In genomic region chr19:1417681-1418493, GRCh38 we compare ENCODE assay signal across 15 cellular contexts. TPM values are rescaled to one million over a fixed set of nuclear protein-coding genes. Genes with fewer than 3 reads are reported as not detected.
DNase-seq lines count a peak whose midpoint lies in the region; ATAC-seq and TF ChIP-seq lines count a peak whose summit lies in the region.
"Had no signal": no experiment of that assay in that cellular context is flagged by ENCODE, and none has a peak within 500 bp of the region (broad histone marks: within the 10 kb centered on the region; RNA-seq: fewer than 3 reads in every experiment).

No MANE protein-coding gene starts in this region.

- peaks cover 45% of the 10 kb centered on the region for H3K36me3 ChIP-seq in CD8-positive, alpha-beta T cell (ENCODE audit: insufficient read depth, low read length)
- peaks cover 0 to 53% of the 10 kb centered on the region in 2 donors for H3K36me3 ChIP-seq in psoas muscle (ENCODE audit: insufficient read depth in 1 of 2, low read depth in 1 of 2)

- CTCF ChIA-PET in CD8-positive, alpha-beta T cell (lab: Charles Lee) = interaction anchor here (1.0 kb wide), 1 partner anchor 15 kb away, joined by 3 read pairs; no protein-coding TSS in a partner anchor
- CTCF ChIA-PET in activated naive CD4-positive, alpha-beta T cell treated with anti-CD3 and anti-CD28 coated beads for 36 hours (lab: Charles Lee) = no interaction called here

- H3K4me3 Mint-ChIP-seq in CD8-positive, alpha-beta T cell = no peak overlapping the region
- H3K4me3 Mint-ChIP-seq in activated T-helper 17 cell treated with anti-CD3 and anti-CD28 coated beads, Interleukin-2, amount 50 U/mL, for 72 hours = peak overlapping the region; percentile 5
- peak overlapping the region; percentile 60 for H3K4me3 Mint-ChIP-seq in glutamatergic neuron (ENCODE audit: unreplicated experiment)
- no peak overlapping the region for H3K4me3 Mint-ChIP-seq in activated naive CD4-positive, alpha-beta T cell treated with anti-CD3 and anti-CD28 coated beads for 36 hours

- peaks cover 65% of the 10 kb centered on the region for H3K36me3 Mint-ChIP-seq in CD8-positive, alpha-beta T cell
- H3K36me3 Mint-ChIP-seq in activated T-helper 17 cell treated with anti-CD3 and anti-CD28 coated beads, Interleukin-2, amount 50 U/mL, for 72 hours (ENCODE audit: low read depth) = peaks cover 89% of the 10 kb centered on the region
- H3K36me3 Mint-ChIP-seq in glutamatergic neuron (ENCODE audit: unreplicated experiment) = no peaks in the 10 kb centered on the region
- H3K36me3 Mint-ChIP-seq in activated naive CD4-positive, alpha-beta T cell treated with anti-CD3 and anti-CD28 coated beads for 36 hours (ENCODE audit: low read depth) = peaks cover 29% of the 10 kb centered on the region

- WGBS in psoas muscle, 3 donors = 69 to 82% (median 71%) methylated on average over 30 of the region's 30 CpGs

- no peak overlapping the region for H3K4me3 ChIP-seq in CD8-positive, alpha-beta T cell (ENCODE audit: low read depth, low read length)
- no peak overlapping the region for H3K4me3 ChIP-seq in psoas muscle
- H3K4me3 ChIP-seq: BLaER1, GM23248, transverse colon had no signal

- H3K4me1 ChIP-seq in CD8-positive, alpha-beta T cell (ENCODE audit: insufficient read depth, low read length) = peaks cover 41% of the 10 kb centered on the region
- H3K4me1 ChIP-seq in psoas muscle = peaks cover 58% of the 10 kb centered on the region

- no peak overlapping the region for H3K27ac ChIP-seq in CD8-positive, alpha-beta T cell (ENCODE audit: low read depth, low read length)
- peak overlapping the region; percentile 85 for H3K27ac ChIP-seq in psoas muscle
- H3K27ac ChIP-seq: BLaER1, foreskin keratinocyte, KMS-11 had no signal

- ATAC-seq in CD8-positive, alpha-beta T cell = no peak
- ATAC-seq in activated T-helper 17 cell treated with anti-CD3 and anti-CD28 coated beads, Interleukin-2, amount 50 U/mL, for 72 hours (replicated peaks) = no peak
- ATAC-seq in psoas muscle = no peak
- no peak for ATAC-seq in HG03097 (IDR thresholded peaks at IDR 0.05; ENCODE audit: low FRiP score, unreplicated experiment)
- no peak for ATAC-seq in GM21529 (IDR thresholded peaks at IDR 0.05; ENCODE audit: unreplicated experiment)
- ATAC-seq: foreskin keratinocyte had no signal

- no peaks in the 10 kb centered on the region for H3K27me3 Mint-ChIP-seq in CD8-positive, alpha-beta T cell (ENCODE audit: low read depth)
- H3K27me3 Mint-ChIP-seq in activated T-helper 17 cell treated with anti-CD3 and anti-CD28 coated beads, Interleukin-2, amount 50 U/mL, for 72 hours = no peaks in the 10 kb centered on the region
- peaks cover 6% of the 10 kb centered on the region for H3K27me3 Mint-ChIP-seq in glutamatergic neuron (ENCODE audit: unreplicated experiment)
- H3K27me3 Mint-ChIP-seq in activated naive CD4-positive, alpha-beta T cell treated with anti-CD3 and anti-CD28 coated beads for 36 hours (ENCODE audit: low read depth) = no peaks in the 10 kb centered on the region

- no peak for DNase-seq in CD8-positive, alpha-beta T cell
- DNase-seq in glutamatergic neuron (no peak), psoas muscle (no peak), NCI-H2227 treated with DMSO at 0.1 percent for 48 hours (lab: John Stamatoyannopoulos, UW) (no peak)
- no peak for DNase-seq in activated naive CD4-positive, alpha-beta T cell treated with anti-CD3 and anti-CD28 coated beads for 36 hours
- DNase-seq: activated CD8-positive, alpha-beta memory T cell treated with anti-CD3 and anti-CD28 coated beads, Interleukin-2, amount 50 U/mL, for 48 hours; foreskin keratinocyte; GM23248; occipital lobe; transverse colon had no signal

- H3K4me1 Mint-ChIP-seq in CD8-positive, alpha-beta T cell (ENCODE audit: low read depth) = peaks cover 48% of the 10 kb centered on the region
- H3K4me1 Mint-ChIP-seq in activated T-helper 17 cell treated with anti-CD3 and anti-CD28 coated beads, Interleukin-2, amount 50 U/mL, for 72 hours = peaks cover 16% of the 10 kb centered on the region
- peaks cover 19% of the 10 kb centered on the region for H3K4me1 Mint-ChIP-seq in glutamatergic neuron (ENCODE audit: low read depth, unreplicated experiment)
- peaks cover 38% of the 10 kb centered on the region for H3K4me1 Mint-ChIP-seq in activated naive CD4-positive, alpha-beta T cell treated with anti-CD3 and anti-CD28 coated beads for 36 hours (ENCODE audit: low read depth)

- POLR2A ChIA-PET in CD8-positive, alpha-beta T cell (lab: Charles Lee) = interaction anchor here (1.3 kb wide), 1 partner anchor 9 kb away, joined by 3 read pairs; no protein-coding TSS in a partner anchor

- intact Hi-C loops in CD8-positive, alpha-beta T cell (cut with DNase I, micrococcal nuclease) = loop anchor here in 1 of 2 experiments (2.0 kb wide), 1 partner anchor 19 kb away; no protein-coding TSS in a partner anchor
- intact Hi-C loops in psoas muscle (cut with DNase I) = loop anchor here in 1 of 2 donors (10.0 kb wide), 1 partner anchor 143 kb away; the partner anchor contains the start of gene FAM174C
- intact Hi-C loops in activated naive CD4-positive, alpha-beta T cell treated with anti-CD3 and anti-CD28 coated beads for 36 hours (cut with micrococcal nuclease) = no loop called here

- no peaks in the 10 kb centered on the region for H3K27me3 ChIP-seq in CD8-positive, alpha-beta T cell (ENCODE audit: insufficient read depth, low read length)
- H3K27me3 ChIP-seq in psoas muscle (ENCODE audit: insufficient read depth in 3 of 3, low read length in 2 of 3) = no peaks in the 10 kb centered on the region
- H3K27me3 ChIP-seq: BLaER1, foreskin keratinocyte, transverse colon had no signal

- H3K9me3 ChIP-seq in CD8-positive, alpha-beta T cell (ENCODE audit: low read length) = no peaks in the 10 kb centered on the region
- no peaks in the 10 kb centered on the region for H3K9me3 ChIP-seq in psoas muscle
- H3K9me3 ChIP-seq: BLaER1, transverse colon had no signal

- TF ChIP-seq CTCF in CD8-positive, alpha-beta T cell (IDR thresholded peaks at IDR 0.05) = no peak
- TF ChIP-seq CTCF in glutamatergic neuron (IDR thresholded peaks at IDR 0.05; ENCODE audit: partially characterized antibody, unreplicated experiment) (no peak), psoas muscle (IDR thresholded peaks at IDR 0.05) (no peak)

- H3K27ac Mint-ChIP-seq in CD8-positive, alpha-beta T cell = peak overlapping the region; percentile 66
- H3K27ac Mint-ChIP-seq in activated T-helper 17 cell treated with anti-CD3 and anti-CD28 coated beads, Interleukin-2, amount 50 U/mL, for 72 hours = no peak overlapping the region
- H3K27ac Mint-ChIP-seq in glutamatergic neuron (ENCODE audit: unreplicated experiment) = peak overlapping the region; percentile 72
- no peak overlapping the region for H3K27ac Mint-ChIP-seq in activated naive CD4-positive, alpha-beta T cell treated with anti-CD3 and anti-CD28 coated beads for 36 hours

- H3K9me3 Mint-ChIP-seq in CD8-positive, alpha-beta T cell = no peaks in the 10 kb centered on the region
- no peaks in the 10 kb centered on the region for H3K9me3 Mint-ChIP-seq in activated T-helper 17 cell treated with anti-CD3 and anti-CD28 coated beads, Interleukin-2, amount 50 U/mL, for 72 hours
- peaks cover 12% of the 10 kb centered on the region for H3K9me3 Mint-ChIP-seq in glutamatergic neuron (ENCODE audit: unreplicated experiment)
- no peaks in the 10 kb centered on the region for H3K9me3 Mint-ChIP-seq in activated naive CD4-positive, alpha-beta T cell treated with anti-CD3 and anti-CD28 coated beads for 36 hours

RNA-seq across cellular contexts. Expression of gene DAZAP1, which starts 10.5 kb away (rescaled TPM):
- 100 to 1,000 TPM; 140 to 144 TPM for total RNA-seq in CD8-positive, alpha-beta T cell
- 100 to 1,000 TPM; 161 to 271 TPM for total RNA-seq in activated T-helper 17 cell treated with anti-CD3 and anti-CD28 coated beads, Interleukin-2, amount 50 U/mL, for 72 hours
- total RNA-seq in glutamatergic neuron (ENCODE audit: unreplicated experiment) (135 TPM), psoas muscle (100 to 1,000 TPM in 1 of 4 donors, 10 to 100 TPM in 3; 59.9 to 122 (median 86.9) TPM)
- 100 to 1,000 TPM in 1 of 3 donors, 10 to 100 TPM in 2; 68.9 to 103 (median 94.1) TPM for polyA plus RNA-seq in psoas muscle
- 100 to 1,000 TPM; 253 to 265 TPM for total RNA-seq in activated naive CD4-positive, alpha-beta T cell treated with anti-CD3 and anti-CD28 coated beads for 36 hours

RNA-seq across cellular contexts. Expression of gene GAMT, which starts 16.5 kb away (rescaled TPM):
- 10 to 100 TPM in 1 of 2 experiments, 1 to 10 TPM in 1; 9.5 to 11.4 TPM for total RNA-seq in CD8-positive, alpha-beta T cell
- 10 to 100 TPM in 1 of 2 donors, 1 to 10 TPM in 1; 4.9 to 11.2 TPM for total RNA-seq in activated T-helper 17 cell treated with anti-CD3 and anti-CD28 coated beads, Interleukin-2, amount 50 U/mL, for 72 hours
- total RNA-seq in glutamatergic neuron (ENCODE audit: unreplicated experiment) (17.9 TPM), psoas muscle (100 to 1,000 TPM; 227 to 339 (median 232) TPM)
- 100 to 1,000 TPM; 162 to 464 (median 351) TPM for polyA plus RNA-seq in psoas muscle
- 10 to 100 TPM; 23.5 to 25.0 TPM for total RNA-seq in activated naive CD4-positive, alpha-beta T cell treated with anti-CD3 and anti-CD28 coated beads for 36 hours

RNA-seq across cellular contexts. Expression of gene RPS15, which starts 20.3 kb away (rescaled TPM):
- total RNA-seq in CD8-positive, alpha-beta T cell = 1,000 to 10,000 TPM; 2,066 to 2,071 TPM
- total RNA-seq in activated T-helper 17 cell treated with anti-CD3 and anti-CD28 coated beads, Interleukin-2, amount 50 U/mL, for 72 hours = 1,000 to 10,000 TPM; 1,611 to 1,688 TPM
- total RNA-seq in glutamatergic neuron (ENCODE audit: unreplicated experiment) (603 TPM), psoas muscle (100 to 1,000 TPM; 697 to 992 (median 943) TPM)
- 1,000 to 10,000 TPM; 2,739 to 4,077 (median 3,158) TPM for polyA plus RNA-seq in psoas muscle
- 1,000 to 10,000 TPM; 1,902 to 1,906 TPM for total RNA-seq in activated naive CD4-positive, alpha-beta T cell treated with anti-CD3 and anti-CD28 coated beads for 36 hours

RNA-seq across cellular contexts. Expression of gene APC2, which starts 32.0 kb away (rescaled TPM):
- total RNA-seq in CD8-positive, alpha-beta T cell = under 1 TPM; 0.27 to 0.33 TPM
- total RNA-seq in activated T-helper 17 cell treated with anti-CD3 and anti-CD28 coated beads, Interleukin-2, amount 50 U/mL, for 72 hours = under 1 TPM; 0.04 to 0.21 TPM
- total RNA-seq in glutamatergic neuron (ENCODE audit: unreplicated experiment) (371 TPM), psoas muscle (under 1 TPM; 0.04 to 0.06 (median 0.05) TPM)
- under 1 TPM in 2 of 3 donors, not detected in 1; 0.01 to 0.03 TPM for polyA plus RNA-seq in psoas muscle
- under 1 TPM; 0.07 to 0.12 TPM for total RNA-seq in activated naive CD4-positive, alpha-beta T cell treated with anti-CD3 and anti-CD28 coated beads for 36 hours

RNA-seq across cellular contexts. Expression of gene NDUFS7, which starts 34.2 kb away (rescaled TPM):
- 10 to 100 TPM; 38.6 to 41.1 TPM for total RNA-seq in CD8-positive, alpha-beta T cell
- 10 to 100 TPM; 51.5 to 87.9 TPM for total RNA-seq in activated T-helper 17 cell treated with anti-CD3 and anti-CD28 coated beads, Interleukin-2, amount 50 U/mL, for 72 hours
- total RNA-seq in glutamatergic neuron (ENCODE audit: unreplicated experiment) (123 TPM), psoas muscle (100 to 1,000 TPM; 230 to 338 (median 308) TPM)
- polyA plus RNA-seq in psoas muscle = 100 to 1,000 TPM; 177 to 423 (median 294) TPM
- 100 to 1,000 TPM; 138 to 148 TPM for total RNA-seq in activated naive CD4-positive, alpha-beta T cell treated with anti-CD3 and anti-CD28 coated beads for 36 hours

Comparison
In these comparisons a context has a peak if more than half of its experiments do, and no peak if none do; other contexts are left out.
1. H3K27ac Mint-ChIP-seq: peak in CD8-positive, alpha-beta T cell (single experiment) and glutamatergic neuron (single experiment); none in activated T-helper 17 cell treated with anti-CD3 and anti-CD28 coated beads, Interleukin-2, amount 50 U/mL, for 72 hours (single experiment) and activated naive CD4-positive, alpha-beta T cell treated with anti-CD3 and anti-CD28 coated beads for 36 hours (single experiment).
2. H3K4me3 Mint-ChIP-seq: peak in activated T-helper 17 cell treated with anti-CD3 and anti-CD28 coated beads, Interleukin-2, amount 50 U/mL, for 72 hours (single experiment) and glutamatergic neuron (single experiment); none in CD8-positive, alpha-beta T cell (single experiment) and activated naive CD4-positive, alpha-beta T cell treated with anti-CD3 and anti-CD28 coated beads for 36 hours (single experiment).
3. RNA of gene GAMT, which starts 16.5 kb away (total RNA-seq): 227 to 339 TPM in psoas muscle; 23.5 to 25.0 TPM in activated naive CD4-positive, alpha-beta T cell treated with anti-CD3 and anti-CD28 coated beads for 36 hours, 17.9 TPM in glutamatergic neuron (single experiment), 9.5 to 11.4 TPM in CD8-positive, alpha-beta T cell and 4.9 to 11.2 TPM in activated T-helper 17 cell treated with anti-CD3 and anti-CD28 coated beads, Interleukin-2, amount 50 U/mL, for 72 hours; every median in the first group is over 4 times any median in the second.